ENCODE assay signal across 23 cellular contexts in genomic region chr10:125248489-125248888, GRCh38.
DNase-seq lines count a peak whose midpoint lies in the region; ATAC-seq and TF ChIP-seq lines count a peak whose summit lies in the region.
"Had no signal": no experiment of that assay in that cellular context is flagged by ENCODE, and none has a peak within 500 bp of the region (broad histone marks: within the 10 kb centered on the region; RNA-seq: fewer than 3 reads in every experiment).

No MANE protein-coding gene starts in this region.

- DNase-seq in ELR (ENCODE audit: low read depth) (peak; percentile 26), HFFc6 (no peak), endodermal cell (peak; percentile 5), GM23338 (ENCODE audit: low spot score) (no peak), EL (no peak), NCI-H2196 (lab: John Stamatoyannopoulos, UW; ENCODE audit: unreplicated experiment) (no peak)
- DNase-seq: 8988T; ACHN; AML-193; BE2C; Calu3; CD4-positive, alpha-beta T cell; CD8-positive, alpha-beta memory T cell; COR-L47; DMS153; DND-41; GF-D8; GM23248; H9 had no signal

- H3K27me3 ChIP-seq in endodermal cell (ENCODE audit: control insufficient read depth, insufficient read depth, low read length, poor library complexity, severe bottlenecking) (no peaks in the 10 kb centered on the region), GM23338 (ENCODE audit: insufficient read depth) (no peaks in the 10 kb centered on the region)
- H3K27me3 ChIP-seq: BE2C; BLaER1 treated with 17β-estradiol and CSF1 and Interleukin-3, amounts not matched to agents 10 nM and 100 nM had no signal

- H3K9me3 Mint-ChIP-seq in HFFc6 (peaks cover 15% of the 10 kb centered on the region), endodermal cell (peaks cover 14% of the 10 kb centered on the region), GM23338 (peaks cover 15% of the 10 kb centered on the region)

- peaks cover 5% of the 10 kb centered on the region for H3K9me2 ChIP-seq in GM23338 (ENCODE audit: insufficient read depth)

- TF ChIP-seq CTCF in HFFc6 (IDR thresholded peaks at IDR 0.05) (no peak), endodermal cell (conservative IDR thresholded peaks at IDR 0.05) (no peak), GM23338 (conservative IDR thresholded peaks at IDR 0.05; ENCODE audit: low read depth in 2 of 2) (no peak)

- peak overlapping the region; percentile 73 for H3K4me3 Mint-ChIP-seq in HFFc6
- H3K4me3 Mint-ChIP-seq in endodermal cell: no peak overlapping the region
- no peak overlapping the region for H3K4me3 Mint-ChIP-seq in GM23338
- H3K4me3 Mint-ChIP-seq: CD14-positive monocyte; CD4-positive, alpha-beta T cell; CD8-positive, alpha-beta memory T cell; H9 had no signal

- H3K9ac ChIP-seq in endodermal cell (ENCODE audit: extremely low read depth, low read length, poor library complexity, severe bottlenecking): no peak overlapping the region
- H3K9ac ChIP-seq: BLaER1 treated with 17β-estradiol and CSF1 and Interleukin-3, amounts not matched to agents 10 nM and 100 nM; GM23248 had no signal

- H3K4me3 ChIP-seq in endodermal cell (ENCODE audit: low read length) (no peak overlapping the region), GM23338 (no peak overlapping the region)
- H3K4me3 ChIP-seq: A549; BLaER1 treated with 17β-estradiol and CSF1 and Interleukin-3, amounts not matched to agents 10 nM and 100 nM; GM23248 had no signal

- H3F3A ChIP-seq in GM23338 (replicated peaks; ENCODE audit: low read depth): no peaks in the 10 kb centered on the region

- H3K36me3 ChIP-seq in endodermal cell (ENCODE audit: control insufficient read depth, insufficient read depth, low read length): no peaks in the 10 kb centered on the region
- H3K36me3 ChIP-seq in GM23338 (ENCODE audit: insufficient read depth): no peaks in the 10 kb centered on the region
- H3K36me3 ChIP-seq: BE2C; BLaER1 treated with 17β-estradiol and CSF1 and Interleukin-3, amounts not matched to agents 10 nM and 100 nM had no signal

- peaks cover 18% of the 10 kb centered on the region for H3K4me1 Mint-ChIP-seq in HFFc6 (ENCODE audit: low read depth)
- peaks cover 2% of the 10 kb centered on the region for H3K4me1 Mint-ChIP-seq in endodermal cell
- no peaks in the 10 kb centered on the region; the same call in 2 of the 3 replicates for H3K4me1 Mint-ChIP-seq in GM23338
- H3K4me1 Mint-ChIP-seq: CD14-positive monocyte; CD8-positive, alpha-beta memory T cell; H9 had no signal

- H3K4me1 ChIP-seq in endodermal cell (ENCODE audit: control insufficient read depth, insufficient read depth, low read length) (no peaks in the 10 kb centered on the region), GM23338 (ENCODE audit: insufficient read depth) (0 out of 2 replicates have a peak, but pooled peaks cover 4% of the 10 kb centered on the region)
- H3K4me1 ChIP-seq: A549; BE2C; BLaER1 treated with 17β-estradiol and CSF1 and Interleukin-3, amounts not matched to agents 10 nM and 100 nM had no signal

- no peaks in the 10 kb centered on the region for H3K9me3 ChIP-seq in endodermal cell (ENCODE audit: control insufficient read depth, low read length)
- H3K9me3 ChIP-seq: BE2C had no signal

- ATAC-seq in GM23338: no peak
- ATAC-seq: HCT116 had no signal

- WGBS in endodermal cell (ENCODE audit: insufficient coverage in 1 of 2, insufficient read length in 1 of 2), 2 experiments: 95 to 100% methylated on average over 1 to 3 of the region's 3 CpGs

- no peaks in the 10 kb centered on the region for H3K79me2 ChIP-seq in GM23338 (replicated peaks; ENCODE audit: insufficient read depth)

- H3K27ac Mint-ChIP-seq in HFFc6 (no peak overlapping the region), endodermal cell (no peak overlapping the region), GM23338 (no peak overlapping the region)
- H3K27ac Mint-ChIP-seq: CD14-positive monocyte; CD4-positive, alpha-beta T cell; CD8-positive, alpha-beta memory T cell; H9 had no signal

- H3K27me3 Mint-ChIP-seq in HFFc6 (ENCODE audit: insufficient read depth) (no peaks in the 10 kb centered on the region; the same call in none of the 2 replicates), endodermal cell (ENCODE audit: insufficient read depth) (peaks cover 10% of the 10 kb centered on the region), GM23338 (ENCODE audit: insufficient read depth, low read depth, poor library complexity) (peaks cover 8% of the 10 kb centered on the region)
- H3K27me3 Mint-ChIP-seq: CD4-positive, alpha-beta T cell had no signal

- H3K27ac ChIP-seq in endodermal cell (ENCODE audit: low read depth, low read length) (no peak overlapping the region), GM23338 (ENCODE audit: low read depth) (no peak overlapping the region)
- H3K27ac ChIP-seq: A549; BLaER1 treated with 17β-estradiol and CSF1 and Interleukin-3, amounts not matched to agents 10 nM and 100 nM; GM23248 had no signal

- no peak overlapping the region for H2AFZ ChIP-seq in GM23338
- H2AFZ ChIP-seq: GM23248 had no signal

- peaks cover 5% of the 10 kb centered on the region; the same call in 1 of the 2 replicates for H3K36me3 Mint-ChIP-seq in HFFc6 (ENCODE audit: low read depth)
- no peaks in the 10 kb centered on the region for H3K36me3 Mint-ChIP-seq in endodermal cell (ENCODE audit: low read depth)
- 0 out of 3 replicates have a peak, but pooled peaks cover 5% of the 10 kb centered on the region for H3K36me3 Mint-ChIP-seq in GM23338 (ENCODE audit: low read depth)
- H3K36me3 Mint-ChIP-seq: CD14-positive monocyte had no signal

- H3K4me2 ChIP-seq in GM23338: no peak overlapping the region
- H3K4me2 ChIP-seq: A549; BLaER1 treated with 17β-estradiol and CSF1 and Interleukin-3, amounts not matched to agents 10 nM and 100 nM had no signal

- no peaks in the 10 kb centered on the region for H4K20me1 ChIP-seq in GM23338 (replicated peaks; ENCODE audit: insufficient read depth)
- H4K20me1 ChIP-seq: BLaER1 treated with 17β-estradiol and CSF1 and Interleukin-3, amounts not matched to agents 10 nM and 100 nM had no signal

TF ChIP-seq in GM23338, 12 proteins besides CTCF, POLR2A, EP300 and RAD21 (continues in another document):
- TF ChIP-seq ZNF114 (CRISPR knock-in tag; IDR thresholded peaks at IDR 0.05) (no peak), EZH2 (IDR thresholded peaks at IDR 0.05; ENCODE audit: low read depth, unreplicated experiment) (no peak), NANOG (IDR thresholded peaks at IDR 0.05; ENCODE audit: borderline replicate concordance) (no peak), POLR2AphosphoS5 (IDR thresholded peaks at IDR 0.05; ENCODE audit: low read depth) (no peak), ETS1 (IDR thresholded peaks at IDR 0.05) (no peak)

Comparison
In these comparisons a context has a peak if more than half of its experiments do, and no peak if none do; other contexts are left out.
1. DNase-seq: peak in ELR (single experiment) and endodermal cell (single experiment); none in HFFc6 (single experiment), GM23338 (single experiment), EL (single experiment) and NCI-H2196 (single experiment).